ENCODE assay signal across 18 cellular contexts in genomic region chrX:24175276-24175675, GRCh38.
"Had no signal": no experiment of that assay in that cellular context is flagged by ENCODE, and none has a peak within 500 bp of the region (broad histone marks: within the 10 kb centered on the region; RNA-seq: fewer than 3 reads in every experiment).

No MANE protein-coding gene starts in this region.

- H3K9me3 ChIP-seq: breast epithelium, suprapubic skin had no signal

- DNase-seq: activated CD4-positive, CD25-positive, alpha-beta regulatory T cell treated with anti-CD3 and anti-CD28 coated beads, Interleukin-2, amount 50 U/mL, for 72 hours; activated effector memory CD4-positive, alpha-beta T cell treated with anti-CD3 and anti-CD28 coated beads, Interleukin-2, amount 50 U/mL, for 16 hours; aorta; cerebellar nuclear complex; effector memory CD8-positive, alpha-beta T cell; foreskin melanocyte; mesendoderm; nucleus accumbens; stimulated activated CD4-positive, alpha-beta T cell treated with anti-CD3 and anti-CD28 coated beads, Interleukin-15, amount 100 ng/mL, for 24 hours; stimulated activated CD4-positive, alpha-beta T cell treated with anti-CD3 and anti-CD28 coated beads, Interleukin-4, amount 100 ng/mL, for 1 hour; stimulated activated naive CD4-positive, alpha-beta T cell; T1000; trophoblast cell had no signal

- H3K27ac Mint-ChIP-seq: dendritic cell treated with granulocyte-macrophage colony-stimulating factor and Interleukin-4, amounts not matched to agents 40 ng/mL and 50 ng/mL, for 4 days; nephron had no signal

- ATAC-seq: effector memory CD8-positive, alpha-beta T cell had no signal

- H3K27me3 ChIP-seq: breast epithelium, suprapubic skin had no signal

- H3K27ac ChIP-seq: breast epithelium, epithelial cell of prostate, suprapubic skin had no signal

- H3K9me3 Mint-ChIP-seq: dendritic cell treated with granulocyte-macrophage colony-stimulating factor and Interleukin-4, amounts not matched to agents 40 ng/mL and 50 ng/mL, for 4 days; effector memory CD8-positive, alpha-beta T cell; nephron had no signal

- H3K4me3 Mint-ChIP-seq: dendritic cell treated with granulocyte-macrophage colony-stimulating factor and Interleukin-4, amounts not matched to agents 40 ng/mL and 50 ng/mL, for 4 days; effector memory CD8-positive, alpha-beta T cell; nephron had no signal

- H3K4me1 ChIP-seq: breast epithelium, suprapubic skin had no signal

- H3K4me3 ChIP-seq: breast epithelium, suprapubic skin had no signal

- H3K36me3 ChIP-seq: breast epithelium had no signal
